Comparison of ENCODE assay signal across 21 cellular contexts in the genomic region with DNA sequence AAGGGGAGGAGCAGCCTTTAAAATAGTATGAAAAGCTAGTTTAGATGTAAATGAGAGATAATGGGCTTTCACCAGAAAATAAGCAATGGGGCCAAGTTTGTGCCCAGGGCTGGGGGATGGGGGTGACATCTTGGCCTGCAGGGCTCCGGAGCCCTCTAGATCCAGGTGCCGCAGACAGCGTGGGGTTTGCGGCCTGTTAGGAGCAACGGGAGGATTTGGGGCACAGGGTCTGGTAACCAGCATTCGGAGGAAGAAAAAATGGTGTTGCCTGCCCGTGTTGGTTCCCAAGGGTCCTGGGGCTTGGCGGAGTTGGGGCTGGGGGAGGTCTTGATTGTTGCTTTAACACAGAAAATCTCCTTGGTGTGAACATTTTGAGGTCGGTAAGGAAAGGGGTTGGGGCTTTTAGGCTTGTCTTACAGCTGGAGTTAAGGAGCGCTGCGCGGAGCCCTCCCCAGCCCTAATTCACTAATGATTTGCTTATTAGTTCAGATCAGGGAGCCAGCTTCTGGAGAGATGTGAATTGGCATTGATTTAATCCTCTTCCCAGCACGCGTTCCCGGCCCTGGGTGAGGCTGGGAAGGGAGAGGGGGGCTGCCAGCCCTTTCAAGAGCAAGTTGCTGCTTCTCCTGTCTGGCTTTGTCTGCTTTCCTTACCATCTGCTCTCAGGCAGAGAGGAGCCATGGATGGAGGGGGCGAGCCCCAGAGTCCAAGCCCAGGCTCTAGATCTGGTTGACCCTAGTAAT.
DNase-seq lines count a peak whose midpoint lies in the region; ATAC-seq, FAIRE-seq and TF ChIP-seq lines count a peak whose summit lies in the region.
"Had no signal": no experiment of that assay in that cellular context is flagged by ENCODE, and none has a peak within 500 bp of the region (broad histone marks: within the 10 kb centered on the region; RNA-seq: fewer than 3 reads in every experiment).

No MANE protein-coding gene starts in this region.

- TF ChIP-seq EP300 in H1 (IDR thresholded peaks at IDR 0.05; ENCODE audit: borderline replicate concordance in 1 of 2, low read depth in 2 of 2, low read length in 2 of 2) = no peak

- no peak overlapping the region for H2AFZ ChIP-seq in H1 (ENCODE audit: low read length)

- no peaks in the 10 kb centered on the region for H3K79me2 ChIP-seq in H1 (ENCODE audit: control insufficient read depth in 1 of 2, insufficient read depth in 2 of 2, low read length in 2 of 2)

- H2BK12ac ChIP-seq in H1 (ENCODE audit: low read depth, low read length) = 0 out of 2 replicates have a peak overlapping the region, but pooled peaks have one; percentile 39

- no peaks in the 10 kb centered on the region for H3K27me3 ChIP-seq in HAP-1 (ENCODE audit: low read depth)
- H3K27me3 ChIP-seq in H1 (replicated peaks in 1 of 4; ENCODE audit: control insufficient read depth in 3 of 4, extremely low read depth in 1 of 4, insufficient read depth in 3 of 4, low read length in 3 of 4) = no peaks in the 10 kb centered on the region
- H3K27me3 ChIP-seq in CD8-positive, alpha-beta T cell (ENCODE audit: insufficient read depth, low read length) = no peaks in the 10 kb centered on the region
- no peaks in the 10 kb centered on the region for H3K27me3 ChIP-seq in body of pancreas
- H3K27me3 ChIP-seq: cardiac muscle cell, esophagus squamous epithelium had no signal

- no peak overlapping the region for H3K4me3 Mint-ChIP-seq in CD8-positive, alpha-beta T cell
- H3K4me3 Mint-ChIP-seq: activated naive CD8-positive, alpha-beta T cell treated with anti-CD3 and anti-CD28 coated beads, Interleukin-2, amount 50 U/mL, for 24 hours; CD8-positive, alpha-beta memory T cell; immature natural killer cell; T-cell had no signal

- POLR2A ChIA-PET in H1 (lab: Charles Lee; ENCODE audit: partially characterized antibody) = interaction anchor here (0.5 to 2.0 kb wide), 7 partner anchors 10 to 352 kb away, joined by 3 to 8 read pairs (median 3); no protein-coding TSS in a partner anchor
- POLR2A ChIA-PET in CD8-positive, alpha-beta T cell (lab: Charles Lee) = no interaction called here

- TF ChIP-seq POLR2A in H1 (IDR thresholded peaks at IDR 0.05; ENCODE audit: control extremely low read depth in 1 of 2, low read depth in 2 of 2, low read length in 2 of 2) (no peak), body of pancreas (IDR thresholded peaks at IDR 0.05) (no peak)

- TF ChIP-seq CTCF in H1 (IDR thresholded peaks at IDR 0.05; ENCODE audit: control extremely low read depth in 1 of 3, insufficient read depth in 1 of 3, low read depth in 1 of 3, low read length in 3 of 3) (no peak), body of pancreas (IDR thresholded peaks at IDR 0.05) (no peak)
- no peak for TF ChIP-seq CTCF in CD8-positive, alpha-beta T cell (IDR thresholded peaks at IDR 0.05)

- peak overlapping the region; percentile 77 for H3K4ac ChIP-seq in H1 (replicated peaks; ENCODE audit: insufficient read length, low read depth, low read length)

- peak overlapping the region in 1 of 4 experiments; percentile 55; a peak in 2 of 7 replicates for H3K9ac ChIP-seq in H1 (replicated peaks in 1 of 4; ENCODE audit: extremely low read depth in 1 of 4, low read depth in 3 of 4, low read length in 3 of 4)

- no peak overlapping the region for H3K23ac ChIP-seq in H1 (ENCODE audit: insufficient read length)

- no peaks in the 10 kb centered on the region for H3K23me2 ChIP-seq in H1 (ENCODE audit: low read depth, low read length)

- peak overlapping the region; percentile 71 for H3K18ac ChIP-seq in H1 (ENCODE audit: extremely low read depth, low read length)

- H3K27me3 Mint-ChIP-seq in CD8-positive, alpha-beta T cell (ENCODE audit: low read depth) = peaks cover 3% of the 10 kb centered on the region
- H3K27me3 Mint-ChIP-seq: activated naive CD8-positive, alpha-beta T cell treated with anti-CD3 and anti-CD28 coated beads, Interleukin-2, amount 50 U/mL, for 24 hours had no signal

- no peaks in the 10 kb centered on the region for H3K36me3 Mint-ChIP-seq in CD8-positive, alpha-beta T cell
- H3K36me3 Mint-ChIP-seq: CD8-positive, alpha-beta memory T cell; immature natural killer cell; T-cell had no signal

- CTCF ChIA-PET in H1 (lab: Charles Lee; ENCODE audit: partially characterized antibody) = interaction anchor here (0.8 to 1.8 kb wide), 4 partner anchors 42 to 312 kb away, joined by 3 to 4 read pairs (median 4); no protein-coding TSS in a partner anchor
- CTCF ChIA-PET in CD8-positive, alpha-beta T cell (lab: Charles Lee) = interaction anchor here (0.6 kb wide), 1 partner anchor 919 kb away, joined by 4 read pairs; no protein-coding TSS in a partner anchor

- no peaks in the 10 kb centered on the region for H3K79me1 ChIP-seq in H1 (ENCODE audit: low read depth, low read length)

- no peak overlapping the region for H2BK15ac ChIP-seq in H1 (ENCODE audit: low read length)

- H3K27ac Mint-ChIP-seq in CD8-positive, alpha-beta T cell = no peak overlapping the region
- H3K27ac Mint-ChIP-seq: activated naive CD8-positive, alpha-beta T cell treated with anti-CD3 and anti-CD28 coated beads, Interleukin-2, amount 50 U/mL, for 24 hours; CD8-positive, alpha-beta memory T cell; immature natural killer cell; T-cell had no signal

- H2BK20ac ChIP-seq in H1 (ENCODE audit: low read length) = no peak overlapping the region

- ATAC-seq in CD8-positive, alpha-beta T cell = no peak
- no peak for ATAC-seq in body of pancreas
- ATAC-seq in GM18909 (IDR thresholded peaks at IDR 0.05; ENCODE audit: poor library complexity, unreplicated experiment) = no peak
- ATAC-seq: activated naive CD8-positive, alpha-beta T cell treated with anti-CD3 and anti-CD28 coated beads, Interleukin-2, amount 50 U/mL, for 24 hours; HepG2; left ventricle myocardium superior; mucosa of descending colon; right cardiac atrium; T-cell had no signal

- H2AK5ac ChIP-seq in H1 (ENCODE audit: low read depth, low read length) = no peak overlapping the region

- peak; percentile 45 to 87 for DNase-seq in HAP-1 (ENCODE audit: low spot score in 2 of 2)
- peak; percentile 85 for DNase-seq in NCI-H524 treated with DMSO at 0.1 percent for 48 hours (lab: John Stamatoyannopoulos, UW)
- no peak for DNase-seq in H1 (ENCODE audit: low read depth in 1 of 2, low spot score in 2 of 2)
- DNase-seq in putamen (ENCODE audit: low spot score) = peak; percentile 7
- DNase-seq in CD8-positive, alpha-beta T cell = no peak
- DNase-seq in body of pancreas = no peak
- DNase-seq: activated CD4-positive, alpha-beta T cell treated with anti-CD3 and anti-CD28 coated beads for 48 hours; activated naive CD8-positive, alpha-beta T cell treated with anti-CD3 and anti-CD28 coated beads, Interleukin-2, amount 50 U/mL, for 24 hours; CD8-positive, alpha-beta memory T cell; effector CD4-positive, alpha-beta T cell; esophagus squamous epithelium; immature natural killer cell; left ventricle myocardium superior; mucosa of descending colon; right cardiac atrium; Right ventricle myocardium superior; stimulated activated CD4-positive, alpha-beta T cell treated with anti-CD3 and anti-CD28 coated beads, Interleukin-15, amount 100 ng/mL, for 24 hours; T-cell had no signal

- no peak for FAIRE-seq in H1 (lab: Jason Lieb, UNC)
- FAIRE-seq: HepG2 had no signal

- H3K14ac ChIP-seq in H1 (ENCODE audit: insufficient read length) = no peak overlapping the region

- no peak overlapping the region for H3K56ac ChIP-seq in H1 (replicated peaks; ENCODE audit: insufficient read length, low read depth, low read length)

- H3K36me3 ChIP-seq in HAP-1 (replicated peaks) (no peaks in the 10 kb centered on the region), H1 (ENCODE audit: control insufficient read depth in 2 of 4, insufficient read depth in 4 of 4, low read length in 3 of 4) (no peaks in the 10 kb centered on the region), body of pancreas (replicated peaks in 1 of 2; ENCODE audit: insufficient read depth in 1 of 2, low read depth in 2 of 2) (no peaks in the 10 kb centered on the region)
- no peaks in the 10 kb centered on the region for H3K36me3 ChIP-seq in CD8-positive, alpha-beta T cell (ENCODE audit: insufficient read depth, low read length)
- H3K36me3 ChIP-seq: cardiac muscle cell, esophagus squamous epithelium had no signal

- H3K4me2 ChIP-seq in H1 (ENCODE audit: insufficient read depth in 1 of 2, low read depth in 2 of 2, low read length in 2 of 2) = peak overlapping the region; percentile 53 to 65

- H2BK120ac ChIP-seq in H1 (replicated peaks; ENCODE audit: low read depth, low read length) = peak overlapping the region; percentile 69

- in situ Hi-C loops in HAP-1 (cut with MboI; ENCODE audit: low sequenced_read_pairs) = no loop called here

- peak overlapping the region; percentile 5; the same call in 1 of the 2 replicates for H3K4me3 ChIP-seq in HAP-1
- H3K4me3 ChIP-seq in H1 (ENCODE audit: extremely low read depth in 1 of 4, insufficient read depth in 2 of 4, low read depth in 3 of 4, low read length in 4 of 4) = peak overlapping the region in 1 of 4 experiments; percentile 43; a peak in 1 of 8 replicates
- no peak overlapping the region for H3K4me3 ChIP-seq in CD8-positive, alpha-beta T cell (ENCODE audit: low read depth, low read length)
- H3K4me3 ChIP-seq in body of pancreas = no peak overlapping the region
- H3K4me3 ChIP-seq: cardiac muscle cell, esophagus squamous epithelium, mucosa of descending colon had no signal

- H3K4me1 ChIP-seq in HAP-1 (peaks cover 31% of the 10 kb centered on the region), H1 (replicated peaks in 1 of 4; ENCODE audit: control insufficient read depth in 3 of 4, insufficient read depth in 4 of 4, low read length in 3 of 4) (peaks cover 2 to 19% (median 7%) of the 10 kb centered on the region in 4 experiments), body of pancreas (no peaks in the 10 kb centered on the region)
- H3K4me1 ChIP-seq in CD8-positive, alpha-beta T cell (ENCODE audit: insufficient read depth, low read length) = peaks cover 3% of the 10 kb centered on the region
- H3K4me1 ChIP-seq: esophagus squamous epithelium had no signal

- no peaks in the 10 kb centered on the region for H4K20me1 ChIP-seq in H1 (replicated peaks in 1 of 2; ENCODE audit: control insufficient read depth in 1 of 2, insufficient read depth in 2 of 2, low read length in 2 of 2)

- no peaks in the 10 kb centered on the region for H3K9me3 ChIP-seq in HAP-1
- no peaks in the 10 kb centered on the region for H3K9me3 ChIP-seq in H1 (ENCODE audit: insufficient read depth in 2 of 2, low read depth in 1 of 2, low read length in 1 of 2)
- H3K9me3 ChIP-seq in CD8-positive, alpha-beta T cell (ENCODE audit: low read length) = no peaks in the 10 kb centered on the region
- H3K9me3 ChIP-seq in body of pancreas = no peaks in the 10 kb centered on the region
- H3K9me3 ChIP-seq: esophagus squamous epithelium, mucosa of descending colon had no signal

- TF ChIP-seq RAD21 in H1 (IDR thresholded peaks at IDR 0.05 in 1 of 2, conservative IDR thresholded peaks at IDR 0.05 in 1 of 2; ENCODE audit: low read depth in 2 of 2, low read length in 2 of 2) = no peak; a peak in 1 of 4 replicates

- H3K27ac ChIP-seq in H1 (ENCODE audit: low read depth, low read length) (peak overlapping the region; percentile 58; the same call in 1 of the 2 replicates), body of pancreas (no peak overlapping the region)
- no peak overlapping the region for H3K27ac ChIP-seq in CD8-positive, alpha-beta T cell (ENCODE audit: low read depth, low read length)
- H3K27ac ChIP-seq: cardiac muscle cell, esophagus squamous epithelium had no signal

- H4K91ac ChIP-seq in H1 (replicated peaks; ENCODE audit: insufficient read length, low read length) = peak overlapping the region; percentile 91

- peaks cover 10% of the 10 kb centered on the region for H3K4me1 Mint-ChIP-seq in CD8-positive, alpha-beta T cell (ENCODE audit: low read depth)
- H3K4me1 Mint-ChIP-seq: immature natural killer cell had no signal

- H4K5ac ChIP-seq in H1 (ENCODE audit: insufficient read length, low read depth, low read length) = peak overlapping the region; percentile 64

- H3K9me3 Mint-ChIP-seq in CD8-positive, alpha-beta T cell = no peaks in the 10 kb centered on the region
- H3K9me3 Mint-ChIP-seq: activated naive CD8-positive, alpha-beta T cell treated with anti-CD3 and anti-CD28 coated beads, Interleukin-2, amount 50 U/mL, for 24 hours; CD8-positive, alpha-beta memory T cell; immature natural killer cell; T-cell had no signal

- no peak overlapping the region for H2BK5ac ChIP-seq in H1 (ENCODE audit: low read depth, low read length)

- H4K8ac ChIP-seq in H1 (ENCODE audit: extremely low read depth, insufficient read depth, low read length) = no peak overlapping the region

- intact Hi-C loops in CD8-positive, alpha-beta T cell (cut with DNase I, micrococcal nuclease) = no loop called here
- intact Hi-C loops in body of pancreas (cut with DNase I) = no loop called here

- WGBS in H1 (ENCODE audit: extremely low coverage in 1 of 2, insufficient coverage in 1 of 2, insufficient read length in 1 of 2, insufficient replicate concordance in 2 of 2, low coverage in 1 of 2, low lambda C conversion rate in 2 of 2, missing lambda C conversion rate in 1 of 2), 2 experiments = 12% methylated on average over 11 of the region's 16 CpGs; no CpG with 5 or more reads in 1 of the 2 experiments
- 62 to 70% methylated on average over 12 to 15 of the region's 16 CpGs for WGBS in body of pancreas, 2 donors

Comparison
In these comparisons a context has a peak if more than half of its experiments do, and no peak if none do; other contexts are left out.
1. DNase-seq: peak in HAP-1 (2 of 2), NCI-H524 treated with DMSO at 0.1 percent for 48 hours (single experiment) and putamen (single experiment); none in H1 (0 of 2), CD8-positive, alpha-beta T cell (0 of 7) and body of pancreas (0 of 4).